Comparison of ENCODE assay signal across 8 cellular contexts in the genomic region with DNA sequence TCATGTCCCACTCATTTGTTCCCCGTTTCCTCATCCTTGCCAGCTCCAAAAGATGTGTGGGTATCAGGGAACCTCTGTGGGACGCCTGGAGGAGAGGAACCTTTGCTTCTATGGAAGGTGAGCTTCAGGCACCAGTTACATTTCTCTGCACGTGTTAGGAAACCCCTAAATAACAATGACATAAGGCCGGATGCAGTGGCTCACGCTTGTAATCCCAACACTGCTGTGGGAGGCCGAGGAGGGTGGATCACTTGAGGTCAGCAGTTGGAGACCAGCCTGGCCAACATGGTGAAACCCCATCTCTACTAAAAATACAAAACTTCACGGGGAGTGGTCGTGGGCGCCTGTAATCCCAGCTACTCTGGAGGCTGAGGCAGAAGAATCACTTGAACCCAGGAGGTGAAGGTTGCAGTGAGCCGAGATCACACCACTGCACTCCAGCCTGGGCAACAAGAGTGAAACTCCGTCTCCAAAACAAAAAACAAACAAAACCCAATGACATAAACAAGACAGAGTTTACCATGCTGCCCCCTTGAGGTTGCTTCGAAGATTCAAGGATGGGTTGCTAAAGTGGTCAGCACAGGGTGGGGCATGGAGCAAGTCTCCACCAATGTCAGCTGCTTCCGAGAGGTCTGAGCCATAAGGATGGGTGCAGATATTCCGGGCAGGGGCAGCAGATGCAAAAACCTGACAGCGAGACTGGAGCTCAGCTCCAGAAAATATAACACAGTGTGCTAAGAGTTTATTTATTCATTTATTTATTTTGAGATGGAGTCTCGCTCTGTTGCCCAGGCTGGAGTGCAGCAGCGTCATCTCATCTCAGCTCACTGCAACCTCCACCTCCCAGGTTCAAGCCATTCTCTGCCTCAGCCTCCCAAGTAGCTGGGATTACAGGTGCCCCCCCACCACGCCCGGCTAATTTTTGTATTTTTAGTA. TPM values are rescaled to one million over a fixed set of nuclear protein-coding genes. Genes with fewer than 3 reads are reported as not detected.
A peak's percentile ranks its signal among the peaks of the same experiment; 100 is the strongest.
DNase-seq lines count a peak whose midpoint lies in the region; TF ChIP-seq lines count a peak whose summit lies in the region.
"Not testable (repeated sequence)": the region's sequence is repeated elsewhere in the genome, so short reads cannot be mapped to it uniquely, and the experiment has no call there.

No MANE protein-coding gene starts in this region.

- not testable (repeated sequence) for H3K4me2 ChIP-seq in OCI-LY7 (ENCODE audit: low read length)

- H3K27me3 ChIP-seq in ACC112 (ENCODE audit: insufficient read depth, low read length); ectodermal cell (ENCODE audit: control insufficient read depth, insufficient read depth, low read length, poor library complexity, severe bottlenecking): not testable (repeated sequence)

- WGBS in ectodermal cell, 2 experiments, result 81% methylated on average over 19 of the region's 19 CpGs

- TF ChIP-seq CTCF in GM10248 (IDR thresholded peaks at IDR 0.05; ENCODE audit: control extremely low read depth, extremely low read depth, low read depth, missing control alignments), result peak; percentile 44
- peak; percentile 78 for TF ChIP-seq CTCF in OCI-LY7 (conservative IDR thresholded peaks at IDR 0.05; ENCODE audit: low read length)

- not testable (repeated sequence) for H4K20me1 ChIP-seq in OCI-LY7 (ENCODE audit: insufficient read depth, low read length)

- POLR2A ChIA-PET in GM10248 (lab: Yijun Ruan, JAX), result interaction anchor here (0.6 kb wide), 1 partner anchor 56 kb away, joined by 3 read pairs; no protein-coding TSS in a partner anchor
- POLR2A ChIA-PET in OCI-LY7 (lab: Charles Lee), result not testable (repeated sequence)

- H3K27ac ChIP-seq in ACC112 (ENCODE audit: low read depth, low read length) (peak overlapping the region; percentile 32; the same call in 1 of the 2 replicates), ectodermal cell (ENCODE audit: insufficient read depth, low read depth, low read length, poor library complexity, severe bottlenecking) (peak overlapping the region; percentile 47)
- H3K27ac ChIP-seq in OCI-LY7 (ENCODE audit: low read depth, low read length, poor library complexity, severe bottlenecking), result not testable (repeated sequence)

- H3K4me1 ChIP-seq in ACC112 (ENCODE audit: control insufficient read depth, insufficient read depth, low read length, unreplicated experiment); ectodermal cell (ENCODE audit: control insufficient read depth, insufficient read depth, low read length): not testable (repeated sequence)
- H3K4me1 ChIP-seq in OCI-LY7 (ENCODE audit: insufficient read depth, low read length, poor library complexity, severe bottlenecking), result peaks cover 12% of the 10 kb centered on the region

- CTCF ChIA-PET in GM10248 (lab: Yijun Ruan, JAX) (interaction anchor here (0.5 to 14.7 kb wide), 18 partner anchors 11 to 175 kb away, joined by 3 to 169 read pairs (median 4); partner anchors contain the start of genes IL27RA, MISP3, PALM3 and RFX1), OCI-LY7 (lab: Charles Lee; ENCODE audit: unreplicated experiment) (interaction anchor here (0.5 to 0.6 kb wide), 3 partner anchors 17 to 181 kb away, joined by 3 read pairs; no protein-coding TSS in a partner anchor)

- not testable (repeated sequence) for BruUV-seq in OCI-LY7 (replicated peaks; lab: Mats Ljungman, UMichigan)

- not testable (repeated sequence) for H3K79me2 ChIP-seq in ACC112 (ENCODE audit: control insufficient read depth, insufficient read depth, low read length, unreplicated experiment); OCI-LY7 (ENCODE audit: insufficient read depth, low read depth, low read length)

- not testable (repeated sequence) for H3K36me3 ChIP-seq in ACC112 (ENCODE audit: insufficient read depth, low read length); OCI-LY7 (ENCODE audit: insufficient read depth, low read length); ectodermal cell (ENCODE audit: control insufficient read depth, insufficient read depth, low read length)

- not testable (repeated sequence) for H3K4me3 ChIP-seq in ACC112 (ENCODE audit: low read depth, low read length); OCI-LY7 (ENCODE audit: low read depth, low read length, poor library complexity, severe bottlenecking); ectodermal cell (ENCODE audit: insufficient read depth, low read depth, low read length)

- not testable (repeated sequence) for H3K9me2 ChIP-seq in OCI-LY7 (ENCODE audit: insufficient read depth, low read length)

- intact Hi-C loops in OCI-LY7 (cut with micrococcal nuclease; ENCODE audit: unreplicated experiment), result loop anchor here (1.0 kb wide), 1 partner anchor 163 kb away; no protein-coding TSS in a partner anchor

- not testable (repeated sequence) for H2AFZ ChIP-seq in ACC112 (ENCODE audit: low read length, unreplicated experiment)
- peak overlapping the region; percentile 32; the same call in 1 of the 2 replicates for H2AFZ ChIP-seq in OCI-LY7 (ENCODE audit: low read length)

- not testable (repeated sequence) for H3K9me3 ChIP-seq in OCI-LY7 (ENCODE audit: low read length); ectodermal cell (ENCODE audit: control insufficient read depth, low read length)

- peak; percentile 58 for DNase-seq in GM10248 (ENCODE audit: extremely low spot score)
- peak; percentile 47 to 56 for DNase-seq in Kasumi-1 (lab: John Stamatoyannopoulos, UW)
- DNase-seq in OCI-LY7 (ENCODE audit: low spot score), result peak; percentile 74
- DNase-seq in activated CD8-positive, alpha-beta memory T cell treated with anti-CD3 and anti-CD28 coated beads, Interleukin-2, amount 50 U/mL, for 4 hours, result peak; percentile 33
- peak; percentile 85 for DNase-seq in iPS-NIHi7 (ENCODE audit: extremely low spot score)
- peak; percentile 52 for DNase-seq in pons (ENCODE audit: low spot score)

RNA-seq across cellular contexts. Expression of gene IL27RA, which starts 11.4 kb away (rescaled TPM):
- total RNA-seq in OCI-LY7 (2014; rRNA removed; shearing (Covaris generic)), result 5.2 and 6.7 TPM in 2 replicates
- total RNA-seq in OCI-LY7 (2022), result 6.0 and 9.0 TPM in 2 replicates
- 3.5 TPM for polyA plus RNA-seq in ectodermal cell (2013, experiment 1 of 4)
- polyA plus RNA-seq in ectodermal cell (2013, experiment 2 of 4), result 3.1 TPM
- 2.8 TPM for polyA plus RNA-seq in ectodermal cell (2013, experiment 3 of 4)
- 3.1 TPM for polyA plus RNA-seq in ectodermal cell (2013, experiment 4 of 4)

RNA-seq across cellular contexts. Expression of gene RLN3, which starts 15.0 kb away (rescaled TPM):
- not detected in 2 replicates for total RNA-seq in OCI-LY7 (2014; rRNA removed; shearing (Covaris generic))
- not detected in 2 replicates for total RNA-seq in OCI-LY7 (2022)
- not detected for polyA plus RNA-seq in ectodermal cell (2013, experiment 1 of 4)
- polyA plus RNA-seq in ectodermal cell (2013, experiment 2 of 4), result not detected
- polyA plus RNA-seq in ectodermal cell (2013, experiment 3 of 4), result not detected
- not detected for polyA plus RNA-seq in ectodermal cell (2013, experiment 4 of 4)

RNA-seq across cellular contexts. Expression of gene PALM3, which starts 18.9 kb away (rescaled TPM):
- 0.09 TPM in 1 of 2 replicates, not detected in the other for total RNA-seq in OCI-LY7 (2014; rRNA removed; shearing (Covaris generic))
- total RNA-seq in OCI-LY7 (2022), result not detected in 2 replicates
- 16.5 TPM for polyA plus RNA-seq in ectodermal cell (2013, experiment 1 of 4)
- 13.4 TPM for polyA plus RNA-seq in ectodermal cell (2013, experiment 2 of 4)
- 8.9 TPM for polyA plus RNA-seq in ectodermal cell (2013, experiment 3 of 4)
- polyA plus RNA-seq in ectodermal cell (2013, experiment 4 of 4), result 11.1 TPM

RNA-seq across cellular contexts. Expression of gene MISP3, which starts 29.6 kb away (rescaled TPM):
- total RNA-seq in OCI-LY7 (2014; rRNA removed; shearing (Covaris generic)), result 3.3 and 6.4 TPM in 2 replicates
- 3.9 TPM in 2 replicates for total RNA-seq in OCI-LY7 (2022)
- polyA plus RNA-seq in ectodermal cell (2013, experiment 1 of 4), result 1.4 TPM
- 0.96 TPM for polyA plus RNA-seq in ectodermal cell (2013, experiment 2 of 4)
- 2.5 TPM for polyA plus RNA-seq in ectodermal cell (2013, experiment 3 of 4)
- polyA plus RNA-seq in ectodermal cell (2013, experiment 4 of 4), result 2.4 TPM

RNA-seq across cellular contexts. Expression of gene RFX1, which starts 36.8 kb away (rescaled TPM):
- total RNA-seq in OCI-LY7 (2014; rRNA removed; shearing (Covaris generic)), result 3.5 and 4.4 TPM in 2 replicates
- total RNA-seq in OCI-LY7 (2022), result 13.8 and 17.4 TPM in 2 replicates
- 15.5 TPM for polyA plus RNA-seq in ectodermal cell (2013, experiment 1 of 4)
- polyA plus RNA-seq in ectodermal cell (2013, experiment 2 of 4), result 13.6 TPM
- 11.7 TPM for polyA plus RNA-seq in ectodermal cell (2013, experiment 3 of 4)
- polyA plus RNA-seq in ectodermal cell (2013, experiment 4 of 4), result 13.6 TPM

Comparison
In these comparisons a context has a peak if more than half of its experiments do, and no peak if none do; other contexts are left out.
1. DNase-seq: peak in every context shown above with its lines; median percentile 85 in iPS-NIHi7; 74 in OCI-LY7; 58 in GM10248; 52 in pons; 52 in Kasumi-1; 33 in activated CD8-positive, alpha-beta memory T cell treated with anti-CD3 and anti-CD28 coated beads, Interleukin-2, amount 50 U/mL, for 4 hours.